Comparison of ENCODE assay signal across 18 cellular contexts in genomic region chr5:147446528-147446927, GRCh38.
DNase-seq lines count a peak whose midpoint lies in the region; ATAC-seq and TF ChIP-seq lines count a peak whose summit lies in the region.
"Had no signal": no experiment of that assay in that cellular context is flagged by ENCODE, and none has a peak within 500 bp of the region (broad histone marks: within the 10 kb centered on the region; RNA-seq: fewer than 3 reads in every experiment).

No MANE protein-coding gene starts in this region.

- no peaks in the 10 kb centered on the region for H3K9me3 Mint-ChIP-seq in CD4-positive, alpha-beta T cell
- H3K9me3 Mint-ChIP-seq: activated CD4-positive, alpha-beta memory T cell treated with anti-CD3 and anti-CD28 coated beads, Interleukin-2, amount 10 ng/mL, durations not matched to agents 7 days and 5 days; CD8-positive, alpha-beta T cell had no signal

- TF ChIP-seq CTCF in heart right ventricle (IDR thresholded peaks at IDR 0.05) (no peak), prostate gland (IDR thresholded peaks at IDR 0.05) (no peak), vagina (IDR thresholded peaks at IDR 0.05) (no peak)
- no peak for TF ChIP-seq CTCF in CD4-positive, alpha-beta T cell (IDR thresholded peaks at IDR 0.05)

- peaks cover 55% of the 10 kb centered on the region for H3K27me3 Mint-ChIP-seq in CD4-positive, alpha-beta T cell

- no peaks in the 10 kb centered on the region for H3K9me3 ChIP-seq in heart right ventricle
- H3K9me3 ChIP-seq in prostate gland: no peaks in the 10 kb centered on the region
- no peaks in the 10 kb centered on the region for H3K9me3 ChIP-seq in vagina
- H3K9me3 ChIP-seq in CD4-positive, alpha-beta T cell (ENCODE audit: control insufficient read depth, low read length): no peaks in the 10 kb centered on the region
- H3K9me3 ChIP-seq: SJSA1 had no signal

- CTCF ChIA-PET in CD4-positive, alpha-beta T cell (lab: Charles Lee): no interaction called here

- ATAC-seq in heart right ventricle: peak; percentile 53 to 86 (median 84)
- ATAC-seq in CD4-positive, alpha-beta T cell (ENCODE audit: poor library complexity): no peak
- ATAC-seq: CD8-positive, alpha-beta T cell; GM12878 had no signal

- no peak overlapping the region for H3K4me3 ChIP-seq in heart right ventricle
- no peak overlapping the region for H3K4me3 ChIP-seq in prostate gland
- H3K4me3 ChIP-seq in vagina: no peak overlapping the region
- H3K4me3 ChIP-seq: GM12878, SJSA1 had no signal

- H3K27me3 ChIP-seq in heart right ventricle (peaks cover 0 to 10% (median 0%) of the 10 kb centered on the region in 7 donors), prostate gland (replicated peaks; ENCODE audit: insufficient read depth) (no peaks in the 10 kb centered on the region), vagina (no peaks in the 10 kb centered on the region)
- H3K27me3 ChIP-seq in CD4-positive, alpha-beta T cell (ENCODE audit: control insufficient read depth, insufficient read depth, low read length): peaks cover 16% of the 10 kb centered on the region
- H3K27me3 ChIP-seq: SJSA1 had no signal

- no peak overlapping the region for H3K27ac Mint-ChIP-seq in CD4-positive, alpha-beta T cell
- H3K27ac Mint-ChIP-seq: activated CD4-positive, alpha-beta memory T cell treated with anti-CD3 and anti-CD28 coated beads, Interleukin-2, amount 10 ng/mL, durations not matched to agents 7 days and 5 days; CD8-positive, alpha-beta T cell had no signal

- peaks cover under 1% of the 10 kb centered on the region for H3K4me1 Mint-ChIP-seq in CD4-positive, alpha-beta T cell (ENCODE audit: low read depth)
- H3K4me1 Mint-ChIP-seq: activated CD4-positive, alpha-beta memory T cell treated with anti-CD3 and anti-CD28 coated beads, Interleukin-2, amount 10 ng/mL, durations not matched to agents 7 days and 5 days had no signal

- TF ChIP-seq POLR2A in prostate gland (IDR thresholded peaks at IDR 0.05) (no peak), vagina (IDR thresholded peaks at IDR 0.05) (no peak)

- DNase-seq in DMS 273 (lab: John Stamatoyannopoulos, UW; ENCODE audit: unreplicated experiment): peak; percentile 49
- DNase-seq in DMS 273 treated with DMSO at 0.1 percent for 48 hours (lab: John Stamatoyannopoulos, UW): no peak
- DNase-seq in heart right ventricle: peak in 1 of 2 donors; percentile 22
- DNase-seq in prostate gland (ENCODE audit: low spot score): no peak
- DNase-seq in vagina (ENCODE audit: extremely low spot score in 2 of 2): no peak
- no peak for DNase-seq in NCI-H748 (lab: John Stamatoyannopoulos, UW; ENCODE audit: unreplicated experiment)
- DNase-seq in CD4-positive, alpha-beta T cell: no peak
- no peak for DNase-seq in stimulated activated CD4-positive, alpha-beta T cell treated with anti-CD3 and anti-CD28 coated beads, Interleukin-2, amount 100 ng/mL, for 48 hours
- DNase-seq: activated CD4-positive, alpha-beta memory T cell treated with anti-CD3 and anti-CD28 coated beads, Interleukin-2, amount 10 ng/mL, durations not matched to agents 7 days and 5 days; amniotic stem cell; CD8-positive, alpha-beta T cell; cortex of kidney; erythroblast; mesendoderm; NCI-H2081 had no signal

- H3K27ac ChIP-seq in heart right ventricle: peak overlapping the region in 8 of 10 donors; percentile 5 to 74 (median 40)
- peak overlapping the region; percentile 55 to 69 for H3K27ac ChIP-seq in prostate gland
- peak overlapping the region; percentile 91 for H3K27ac ChIP-seq in vagina
- no peak overlapping the region for H3K27ac ChIP-seq in CD4-positive, alpha-beta T cell (ENCODE audit: low read depth, low read length)
- H3K27ac ChIP-seq: 22Rv1, SJSA1 had no signal

- no peaks in the 10 kb centered on the region for H3K36me3 Mint-ChIP-seq in CD4-positive, alpha-beta T cell (ENCODE audit: low read depth)
- H3K36me3 Mint-ChIP-seq: CD8-positive, alpha-beta T cell had no signal

- intact Hi-C loops in heart right ventricle (cut with DNase I) (loop anchor here in 2 of 10 donors (5.0 kb wide), 1 partner anchor 34 kb away; no protein-coding TSS in a partner anchor), prostate gland (cut with DNase I) (no loop called here), vagina (cut with DNase I) (no loop called here)
- intact Hi-C loops in CD4-positive, alpha-beta T cell (cut with DNase I, micrococcal nuclease): no loop called here

- H3K36me3 ChIP-seq in heart right ventricle: no peaks in the 10 kb centered on the region
- H3K36me3 ChIP-seq in prostate gland: no peaks in the 10 kb centered on the region
- H3K36me3 ChIP-seq in vagina: no peaks in the 10 kb centered on the region

- H3K4me3 Mint-ChIP-seq in CD4-positive, alpha-beta T cell: no peak overlapping the region
- H3K4me3 Mint-ChIP-seq: activated CD4-positive, alpha-beta memory T cell treated with anti-CD3 and anti-CD28 coated beads, Interleukin-2, amount 10 ng/mL, durations not matched to agents 7 days and 5 days; CD8-positive, alpha-beta T cell had no signal

- 57 to 58% methylated on average over 2 of the region's 2 CpGs for WGBS in heart right ventricle, 2 donors
- 68% methylated on average over 2 of the region's 2 CpGs for WGBS in prostate gland

- H3K4me1 ChIP-seq in heart right ventricle: peaks cover 0 to 45% (median 10%) of the 10 kb centered on the region in 9 donors
- H3K4me1 ChIP-seq in prostate gland (replicated peaks): no peaks in the 10 kb centered on the region
- peaks cover 32% of the 10 kb centered on the region for H3K4me1 ChIP-seq in vagina

- POLR2A ChIA-PET in CD4-positive, alpha-beta T cell (lab: Charles Lee): no interaction called here
